ENCODE assay signal across 9 cellular contexts in genomic region chr5:96903300-96903699, GRCh38. TPM values are rescaled to one million over a fixed set of nuclear protein-coding genes. Genes with fewer than 3 reads are reported as not detected.
"Had no signal": no experiment of that assay in that cellular context is flagged by ENCODE, and none has a peak within 500 bp of the region (broad histone marks: within the 10 kb centered on the region; RNA-seq: fewer than 3 reads in every experiment).

No MANE protein-coding gene starts in this region.

- DNase-seq: activated T-cell treated with anti-CD3 and anti-CD28 coated beads, Interleukin-2, amount 50 U/mL, for 4 hours; caudate nucleus; colonic mucosa; mesendoderm; sigmoid colon; stimulated activated CD4-positive, alpha-beta T cell treated with anti-CD3 and anti-CD28 coated beads, Interleukin-12 subunit alpha, Interleukin-12 subunit beta, amount 100 ng/mL, for 4 hours; stimulated activated naive CD4-positive, alpha-beta T cell treated with Interleukin-2 at 50 U/mL for 16 hours; T1000 had no signal

- H3K9me3 Mint-ChIP-seq: activated T-cell treated with anti-CD3 and anti-CD28 coated beads, Interleukin-2, amount 50 U/mL, for 4 hours had no signal

- H3K4me3 ChIP-seq: colonic mucosa, sigmoid colon had no signal

- H3K4me3 Mint-ChIP-seq: activated T-cell treated with anti-CD3 and anti-CD28 coated beads, Interleukin-2, amount 50 U/mL, for 4 hours had no signal

RNA-seq across cellular contexts. Expression of gene ERAP2, which starts 27.0 kb away (rescaled TPM):
- polyA plus RNA-seq: neural cell had no signal
